1 cellular context compared by ENCODE assay signal in genomic region chr11:114159802-114160588, GRCh38.
TF ChIP-seq lines count a peak whose summit lies in the region.

No MANE protein-coding gene starts in this region.

TF ChIP-seq in HepG2, 621 proteins besides CTCF, POLR2A, EP300 and RAD21 (continued from another document and continues in another):
- TF ChIP-seq ZNF331 (CRISPR knock-in tag; IDR thresholded peaks at IDR 0.05) (peak; percentile 75), ZNF629 (CRISPR knock-in tag; conservative IDR thresholded peaks at IDR 0.05) (peak; percentile 57), U2AF1 (optimal IDR thresholded peaks at IDR 0.05; ENCODE audit: low read depth, low read length) (no peak), DNMT1 (CRISPR knock-in tag; IDR thresholded peaks at IDR 0.05) (no peak), ZNF431 (CRISPR knock-in tag; IDR thresholded peaks at IDR 0.05; ENCODE audit: borderline replicate concordance, low read depth) (no peak), CREB3 (CRISPR knock-in tag; IDR thresholded peaks at IDR 0.05) (no peak), KDM6A (CRISPR knock-in tag; IDR thresholded peaks at IDR 0.05; ENCODE audit: low read depth) (no peak), NFIC (IDR thresholded peaks at IDR 0.05; ENCODE audit: low read length) (peak; percentile 88), TEAD3 (CRISPR knock-in tag; optimal IDR thresholded peaks at IDR 0.05; ENCODE audit: borderline replicate concordance) (peak; percentile 52), ARNT2 (CRISPR knock-in tag; IDR thresholded peaks at IDR 0.05; ENCODE audit: low read depth) (no peak), IRF2 (CRISPR knock-in tag; IDR thresholded peaks at IDR 0.05) (peak; percentile 77; the same call in 1 of the 2 replicates), KLF6 (CRISPR knock-in tag; IDR thresholded peaks at IDR 0.05) (no peak), ZNF574 (CRISPR knock-in tag; IDR thresholded peaks at IDR 0.05) (no peak), SOX5 (CRISPR knock-in tag; IDR thresholded peaks at IDR 0.05; ENCODE audit: borderline replicate concordance) (peak; percentile 67; the same call in 1 of the 2 replicates), ZSCAN12 (CRISPR knock-in tag; IDR thresholded peaks at IDR 0.05) (no peak), ETV5 (CRISPR knock-in tag; IDR thresholded peaks at IDR 0.05; ENCODE audit: borderline replicate concordance) (peak; percentile 56; the same call in 1 of the 2 replicates), SALL1 (CRISPR knock-in tag; IDR thresholded peaks at IDR 0.05) (peak; percentile 80), NR2C2 (CRISPR knock-in tag; IDR thresholded peaks at IDR 0.05; ENCODE audit: borderline replicate concordance) (no peak), POGK (CRISPR knock-in tag; conservative IDR thresholded peaks at IDR 0.05) (no peak), ISL2 (CRISPR knock-in tag; IDR thresholded peaks at IDR 0.05) (no peak), FOXA1 (IDR thresholded peaks at IDR 0.05) (no peak), FOXA1 (CRISPR knock-in tag; IDR thresholded peaks at IDR 0.05) (peak; percentile 62; the same call in 1 of the 2 replicates), ZSCAN29 (CRISPR knock-in tag; conservative IDR thresholded peaks at IDR 0.05) (no peak), ZNF441 (CRISPR knock-in tag; IDR thresholded peaks at IDR 0.05; ENCODE audit: borderline replicate concordance) (0 out of 2 replicates have a peak, but pooled peaks have one; percentile 64), ZNF792 (CRISPR knock-in tag; IDR thresholded peaks at IDR 0.05) (0 out of 2 replicates have a peak, but pooled peaks have one; percentile 34), LCORL (IDR thresholded peaks at IDR 0.05) (peak; percentile 93), LCORL (CRISPR knock-in tag; IDR thresholded peaks at IDR 0.05) (no peak), ZNF547 (CRISPR knock-in tag; IDR thresholded peaks at IDR 0.05) (no peak), ZMYM3 (CRISPR knock-in tag; IDR thresholded peaks at IDR 0.05) (0 out of 2 replicates have a peak, but pooled peaks have one; percentile 28), ZNF687 (CRISPR knock-in tag; IDR thresholded peaks at IDR 0.05) (0 out of 2 replicates have a peak, but pooled peaks have one; percentile 23), ZNF691 (CRISPR knock-in tag; IDR thresholded peaks at IDR 0.05; ENCODE audit: borderline replicate concordance, low read depth) (peak; percentile 60; the same call in 1 of the 2 replicates), ZNF281 (CRISPR knock-in tag; IDR thresholded peaks at IDR 0.05; ENCODE audit: borderline replicate concordance) (peak; percentile 95), PATZ1 (CRISPR knock-in tag; IDR thresholded peaks at IDR 0.05) (peak; percentile 37; the same call in 1 of the 2 replicates), FOXP4 (CRISPR knock-in tag; IDR thresholded peaks at IDR 0.05) (0 out of 2 replicates have a peak, but pooled peaks have one; percentile 36), ZNF556 (CRISPR knock-in tag; IDR thresholded peaks at IDR 0.05; ENCODE audit: borderline replicate concordance) (peak; percentile 57; the same call in 1 of the 2 replicates), TBX2 (CRISPR knock-in tag; IDR thresholded peaks at IDR 0.05; ENCODE audit: borderline replicate concordance) (peak; percentile 29; the same call in 1 of the 2 replicates), BCL6 (CRISPR knock-in tag; IDR thresholded peaks at IDR 0.05) (peak; percentile 44), ZNF605 (CRISPR knock-in tag; IDR thresholded peaks at IDR 0.05) (0 out of 2 replicates have a peak, but pooled peaks have one; percentile 38), ZNF704 (CRISPR knock-in tag; IDR thresholded peaks at IDR 0.05; ENCODE audit: borderline replicate concordance) (no peak), ZFP82 (CRISPR knock-in tag; IDR thresholded peaks at IDR 0.05; ENCODE audit: borderline replicate concordance) (no peak), ZNF234 (CRISPR knock-in tag; conservative IDR thresholded peaks at IDR 0.05) (no peak), PRPF4 (IDR thresholded peaks at IDR 0.05; ENCODE audit: low read depth, low read length, poor library complexity, severe bottlenecking) (peak; percentile 34), ELF1 (CRISPR knock-in tag; IDR thresholded peaks at IDR 0.05) (peak; percentile 84)
